8 cellular contexts compared by ENCODE assay signal in the genomic region with DNA sequence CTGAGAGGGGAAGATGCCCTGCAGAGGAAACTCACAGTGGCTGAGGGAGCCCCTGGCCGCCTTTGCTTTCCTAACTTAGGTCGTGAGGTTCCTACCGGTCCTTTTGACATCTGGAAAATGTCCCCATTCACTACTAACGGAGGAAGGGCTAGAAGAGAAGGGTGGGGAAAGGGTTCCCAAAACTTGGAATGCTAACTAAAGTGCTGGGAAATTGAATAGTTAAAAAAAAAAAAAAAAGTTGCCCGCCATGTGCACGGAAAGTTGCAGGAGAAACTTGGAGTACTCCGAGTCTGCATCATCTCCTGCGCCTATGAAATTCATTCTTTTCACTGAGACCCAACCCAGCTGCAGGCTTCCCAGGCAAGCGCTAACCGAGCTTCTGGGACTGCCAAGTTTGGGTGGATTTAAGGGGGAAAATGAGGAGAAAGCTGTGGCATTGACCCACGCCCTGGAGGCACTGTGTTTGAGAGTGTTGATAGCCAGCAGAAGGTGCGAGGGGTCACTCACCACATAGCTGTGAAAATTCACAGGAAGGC. TPM values are rescaled to one million over a fixed set of nuclear protein-coding genes. Genes with fewer than 3 reads are reported as not detected.
DNase-seq lines count a peak whose midpoint lies in the region; ATAC-seq, FAIRE-seq and TF ChIP-seq lines count a peak whose summit lies in the region.

No MANE protein-coding gene starts in this region.

- no peak for FAIRE-seq in frontal cortex (lab: Jason Lieb, UNC)

- H3K9me3 Mint-ChIP-seq in neural crest cell, result no peaks in the 10 kb centered on the region

- H3K9ac ChIP-seq in NT2/D1 (ENCODE audit: insufficient read length, low read depth), result peak overlapping the region; percentile 87

- H3K27ac Mint-ChIP-seq in neural crest cell (ENCODE audit: unreplicated experiment), result no peak overlapping the region

- ATAC-seq in HG02870 (IDR thresholded peaks at IDR 0.05; ENCODE audit: unreplicated experiment), result no peak

- intact Hi-C loops in A673 (cut with micrococcal nuclease; ENCODE audit: unreplicated experiment), result loop anchor here (5.0 kb wide), 1 partner anchor 200 kb away; no protein-coding TSS in a partner anchor

- peak overlapping the region; percentile 94 for H3K4me3 Mint-ChIP-seq in neural crest cell

- no peaks in the 10 kb centered on the region for H3K36me3 Mint-ChIP-seq in neural crest cell (ENCODE audit: low read depth)

- POLR2A ChIA-PET in A673 (lab: Charles Lee; ENCODE audit: low non-redundant PET), result no interaction called here

- no peak overlapping the region for H3K27ac ChIP-seq in A673 (ENCODE audit: low read depth, low read length, poor library complexity, severe bottlenecking)

- no peaks in the 10 kb centered on the region for H3K36me3 ChIP-seq in A673 (ENCODE audit: insufficient read depth, low read length, poor library complexity, severe bottlenecking)
- H3K36me3 ChIP-seq in NT2/D1 (ENCODE audit: insufficient read depth, insufficient read length, low read length), result peaks cover 9% of the 10 kb centered on the region

- H3K27me3 Mint-ChIP-seq in neural crest cell (ENCODE audit: low read depth), result peaks cover 39% of the 10 kb centered on the region

- no peak for DNase-seq in A673 (ENCODE audit: low spot score)
- no peak for DNase-seq in NT2/D1 (ENCODE audit: low read depth, low spot score)
- DNase-seq in fibroblast of mammary gland (ENCODE audit: low read depth), result peak; percentile 36
- DNase-seq in neural crest cell (ENCODE audit: low read depth, low spot score), result no peak
- DNase-seq in frontal cortex (ENCODE audit: low spot score in 2 of 2), result no peak
- no peak for DNase-seq in COR-L47 (lab: John Stamatoyannopoulos, UW)
- no peak for DNase-seq in D341Med (ENCODE audit: low spot score)

- H3K4me1 ChIP-seq in A673 (ENCODE audit: insufficient read depth, low read length, poor library complexity, severe bottlenecking) (no peaks in the 10 kb centered on the region), NT2/D1 (ENCODE audit: insufficient read depth, insufficient read length) (peaks cover 3% of the 10 kb centered on the region)

- CTCF ChIA-PET in A673 (lab: Charles Lee), result no interaction called here

- peaks cover 45% of the 10 kb centered on the region for H3K4me1 Mint-ChIP-seq in neural crest cell

- TF ChIP-seq CTCF in A673 (conservative IDR thresholded peaks at IDR 0.05; ENCODE audit: low read depth, low read length) (no peak), fibroblast of mammary gland (conservative IDR thresholded peaks at IDR 0.05; ENCODE audit: control insufficient read depth, insufficient read depth, low read depth, low read length) (no peak), neural crest cell (conservative IDR thresholded peaks at IDR 0.05) (no peak)

- BruUV-seq in A673 (replicated peaks; lab: Mats Ljungman, UMichigan), result TSS peak; percentile 68

- peaks cover 63% of the 10 kb centered on the region for H3K27me3 ChIP-seq in A673 (replicated peaks; ENCODE audit: insufficient read depth, low read depth, low read length, poor library complexity)
- peaks cover 21% of the 10 kb centered on the region for H3K27me3 ChIP-seq in NT2/D1 (ENCODE audit: insufficient read depth, insufficient read length)

- H3K9me3 ChIP-seq in A673 (ENCODE audit: low read depth, low read length, poor library complexity, severe bottlenecking), result no peaks in the 10 kb centered on the region
- no peaks in the 10 kb centered on the region for H3K9me3 ChIP-seq in NT2/D1 (ENCODE audit: insufficient read depth, low read length)

- peak overlapping the region; percentile 52 for H3K4me3 ChIP-seq in A673 (ENCODE audit: low read depth, low read length, poor library complexity, severe bottlenecking)
- peak overlapping the region; percentile 69 for H3K4me3 ChIP-seq in NT2/D1 (ENCODE audit: insufficient read length, low read depth)
- peak overlapping the region; percentile 81 for H3K4me3 ChIP-seq in fibroblast of mammary gland (ENCODE audit: control insufficient read depth, low read depth, low read length)

RNA-seq across cellular contexts. Expression of a gene that starts 0.9 kb away (rescaled TPM):
- 13.7 and 14.1 TPM in 2 replicates for total RNA-seq in A673 (2021)
- 20.7 and 21.6 TPM in 2 replicates for total RNA-seq in neural crest cell
- total RNA-seq in frontal cortex, result 12.2 TPM
